ENCODE assay signal across 9 cellular contexts in the genomic region with DNA sequence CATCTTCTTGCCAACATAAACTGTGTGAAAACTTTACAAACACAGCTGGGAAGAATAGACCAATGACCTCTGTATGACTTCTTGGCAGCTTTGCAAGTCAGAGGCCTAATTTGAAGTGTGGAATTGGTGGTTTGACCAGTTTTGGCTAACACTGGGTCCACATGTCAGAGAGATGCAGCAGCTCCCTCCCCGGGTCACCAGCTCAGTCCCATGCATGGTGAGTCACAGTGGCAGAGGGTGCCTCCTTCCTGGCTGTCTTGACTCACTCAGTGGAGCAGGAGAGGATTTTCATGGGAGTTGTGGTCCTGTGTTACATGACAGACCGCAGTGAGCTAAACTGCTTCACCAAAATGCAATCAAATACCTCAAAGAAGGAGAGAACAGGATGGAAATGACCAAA. TPM values are rescaled to one million over a fixed set of nuclear protein-coding genes. Genes with fewer than 3 reads are reported as not detected.
DNase-seq lines count a peak whose midpoint lies in the region; ATAC-seq lines count a peak whose summit lies in the region.
"Had no signal": no experiment of that assay in that cellular context is flagged by ENCODE, and none has a peak within 500 bp of the region (broad histone marks: within the 10 kb centered on the region; RNA-seq: fewer than 3 reads in every experiment).

No MANE protein-coding gene starts in this region.

- H3K27ac ChIP-seq in aorta (ENCODE audit: low read depth in 1 of 2, low read length in 2 of 2) = no peak overlapping the region

- H3K36me3 ChIP-seq in aorta (ENCODE audit: control insufficient read depth in 1 of 2, insufficient read depth in 2 of 2, low read length in 1 of 2) = no peaks in the 10 kb centered on the region

- H3K4me3 ChIP-seq in aorta (ENCODE audit: low read length in 2 of 2) = no peak overlapping the region
- H3K4me3 ChIP-seq: lung had no signal

- H3K27me3 ChIP-seq in aorta (ENCODE audit: control insufficient read depth in 1 of 2, insufficient read depth in 2 of 2, low read length in 1 of 2) = no peaks in the 10 kb centered on the region

- peak; percentile 36 for ATAC-seq in Right ventricle myocardium superior (ENCODE audit: poor library complexity)
- peak; percentile 98 for ATAC-seq in esophagus mucosa
- ATAC-seq in aorta (ENCODE audit: low FRiP score) = peak; percentile 63

- no peaks in the 10 kb centered on the region for H3K9me3 ChIP-seq in aorta (ENCODE audit: control insufficient read depth, low read length)

- 49 to 58% methylated on average over 2 of the region's 2 CpGs for WGBS in aorta, 2 donors

- H3K4me1 ChIP-seq in aorta (ENCODE audit: control insufficient read depth in 1 of 2, insufficient read depth in 2 of 2, low read length in 2 of 2) = no peaks in the 10 kb centered on the region

- DNase-seq in Right ventricle myocardium superior = peak; percentile 46
- no peak for DNase-seq in cardiac septum (ENCODE audit: low spot score)
- DNase-seq in LHCN-M2 (ENCODE audit: low read depth) = peak; percentile 98
- peak; percentile 74 to 75 for DNase-seq in aorta
- DNase-seq in NCI-H2081 (lab: John Stamatoyannopoulos, UW) = no peak
- no peak for DNase-seq in stimulated activated CD4-positive, alpha-beta T cell treated with anti-CD3 and anti-CD28 coated beads, Interleukin-4, amount 100 ng/mL, for 1 hour
- DNase-seq in SW 1271 (lab: John Stamatoyannopoulos, UW) = no peak

- intact Hi-C loops in Right ventricle myocardium superior (cut with DNase I) = no loop called here
- intact Hi-C loops in cardiac septum (cut with DNase I) = no loop called here
- intact Hi-C loops in aorta (cut with DNase I) = no loop called here

RNA-seq across cellular contexts. Expression of a gene that starts 8.2 kb away (rescaled TPM):
- 21.8 TPM for total RNA-seq in Right ventricle myocardium superior
- total RNA-seq in cardiac septum = 26.4 TPM
- 114 and 127 TPM in 2 replicates for total RNA-seq in LHCN-M2 (2014; rRNA removed)
- 54.1 TPM for polyA plus RNA-seq in LHCN-M2 (2012)
- total RNA-seq in esophagus mucosa = 8.4 TPM
- 10 to 100 TPM; 32.3 to 37.6 TPM for total RNA-seq in aorta
- 10 to 100 TPM; 26.6 to 34.3 TPM for polyA plus RNA-seq in aorta

Comparison
In these comparisons a context has a peak if more than half of its experiments do, and no peak if none do; other contexts are left out.
1. DNase-seq: peak in Right ventricle myocardium superior (single experiment), LHCN-M2 (single experiment) and aorta (2 of 2); none in cardiac septum (single experiment), NCI-H2081 (0 of 2), stimulated activated CD4-positive, alpha-beta T cell treated with anti-CD3 and anti-CD28 coated beads, Interleukin-4, amount 100 ng/mL, for 1 hour (single experiment) and SW 1271 (0 of 2).
2. ATAC-seq: peak in every context shown above with its lines; median percentile 98 in esophagus mucosa; 63 in aorta; 36 in Right ventricle myocardium superior.